In the genomic region with DNA sequence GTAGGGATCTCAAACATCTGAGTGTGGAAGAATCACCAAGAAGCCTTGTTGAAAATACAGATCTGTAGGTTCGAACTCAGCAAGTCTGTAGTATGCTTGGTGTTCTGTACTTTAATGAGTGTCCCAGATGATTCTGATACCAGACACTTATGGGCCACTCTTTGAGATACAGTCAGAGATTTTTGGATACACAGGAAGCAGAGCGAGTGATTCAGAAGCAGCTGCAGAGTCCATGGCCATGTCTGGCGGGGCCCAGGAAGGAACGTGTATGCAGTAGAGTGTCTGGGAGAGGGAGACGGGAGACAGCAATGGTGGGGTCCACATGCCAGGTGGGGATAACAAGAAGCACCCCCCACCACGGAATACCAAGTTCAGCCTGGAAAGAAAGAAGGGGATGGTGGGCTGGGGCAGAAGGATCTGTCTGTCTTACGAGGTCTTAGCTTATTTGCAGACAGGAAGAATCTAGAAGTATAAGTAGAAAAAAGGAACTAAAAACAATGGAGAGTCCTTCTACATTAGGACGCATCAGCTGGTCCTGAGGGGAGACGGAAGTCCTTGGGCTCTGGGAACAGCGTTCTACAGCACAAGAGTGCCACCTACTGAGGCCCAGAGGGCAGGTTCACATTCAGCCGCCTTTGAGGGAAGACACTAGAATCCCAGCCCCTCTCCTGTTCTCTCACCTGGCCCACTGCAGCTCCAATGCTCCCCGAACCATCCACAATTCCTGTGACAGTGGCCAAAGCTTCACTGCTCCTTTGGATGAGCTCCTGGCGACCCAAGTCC, we compare ENCODE assay signal across 8 cellular contexts. TPM values are rescaled to one million over a fixed set of nuclear protein-coding genes. Genes with fewer than 3 reads are reported as not detected.
DNase-seq lines count a peak whose midpoint lies in the region; ATAC-seq and TF ChIP-seq lines count a peak whose summit lies in the region.

No MANE protein-coding gene starts in this region.

- H3K79me2 ChIP-seq in mammary epithelial cell (ENCODE audit: insufficient read depth, low read length): no peaks in the 10 kb centered on the region

- no peaks in the 10 kb centered on the region for H3K4me1 ChIP-seq in mammary epithelial cell (ENCODE audit: insufficient read depth, low read length)
- H3K4me1 ChIP-seq in right lobe of liver: no peaks in the 10 kb centered on the region

- BruUV-seq in mammary epithelial cell (replicated peaks; lab: Mats Ljungman, UMichigan): no TSS peak

- H3K9me3 ChIP-seq in mammary epithelial cell (replicated peaks; ENCODE audit: insufficient read depth, low read length) (no peaks in the 10 kb centered on the region), right lobe of liver (no peaks in the 10 kb centered on the region)

- H3K27ac ChIP-seq in mammary epithelial cell (ENCODE audit: insufficient read depth, low read depth, low read length) (no peak overlapping the region), right lobe of liver (no peak overlapping the region)

- H4K20me1 ChIP-seq in mammary epithelial cell (ENCODE audit: insufficient read depth, low read length): no peaks in the 10 kb centered on the region

- DNase-seq in NCI-H345 (lab: John Stamatoyannopoulos, UW): peak; percentile 12
- no peak for DNase-seq in NCI-H345 treated with DMSO at 0.1 percent for 48 hours (lab: John Stamatoyannopoulos, UW; ENCODE audit: unreplicated experiment)
- peak; percentile 31 for DNase-seq in NCI-H2196 treated with DMSO at 0.1 percent for 48 hours (lab: John Stamatoyannopoulos, UW; ENCODE audit: unreplicated experiment)
- DNase-seq in mammary epithelial cell: peak; percentile 6
- peak in 2 of 3 donors; percentile 28 to 51 for DNase-seq in right lobe of liver
- no peak for DNase-seq in stimulated activated CD8-positive, alpha-beta memory T cell treated with anti-CD3 and anti-CD28 coated beads, Interleukin-4, amount 100 ng/mL, for 48 hours
- DNase-seq in activated naive CD4-positive, alpha-beta T cell (lab: John Stamatoyannopoulos, UW): no peak

- CTCF ChIA-PET in mammary epithelial cell (lab: Charles Lee; ENCODE audit: low non-redundant PET): no interaction called here

- H3K36me3 ChIP-seq in mammary epithelial cell (ENCODE audit: insufficient read depth, low read length): no peaks in the 10 kb centered on the region
- peaks cover 0 to 6% (median 3%) of the 10 kb centered on the region in 4 donors for H3K36me3 ChIP-seq in right lobe of liver

- TF ChIP-seq CTCF in mammary epithelial cell (conservative IDR thresholded peaks at IDR 0.05 in 1 of 2, IDR thresholded peaks at IDR 0.05 in 1 of 2; ENCODE audit: extremely low read depth in 1 of 2, insufficient read depth in 1 of 2, low read depth in 1 of 2, low read length in 2 of 2): peak; percentile 19 to 54
- TF ChIP-seq CTCF in right lobe of liver (IDR thresholded peaks at IDR 0.05): peak; percentile 19 to 47 (median 38)

- TF ChIP-seq POLR2A in right lobe of liver (IDR thresholded peaks at IDR 0.05): no peak

- in situ Hi-C loops in mammary epithelial cell (cut with MboI; ENCODE audit: low sequenced_read_pairs in 2 of 2): no loop called here

- dilution Hi-C loops in mammary epithelial cell (cut with HindIII; ENCODE audit: low sequenced_read_pairs): loop anchor here (5.0 kb wide), 1 partner anchor 109 kb away; no protein-coding TSS in a partner anchor

- ATAC-seq in right lobe of liver (peak; percentile 69 to 93 (median 90)), GM21619 (IDR thresholded peaks at IDR 0.05; ENCODE audit: unreplicated experiment) (no peak)

- no peak overlapping the region for H2AFZ ChIP-seq in mammary epithelial cell (ENCODE audit: low read depth, low read length)

- intact Hi-C loops in mammary epithelial cell (cut with micrococcal nuclease) (no loop called here), right lobe of liver (cut with DNase I) (no loop called here)

- 76% methylated on average over 13 of the region's 13 CpGs for WGBS in mammary epithelial cell (ENCODE audit: low coverage, missing lambda C conversion rate)
- WGBS in right lobe of liver (ENCODE audit: insufficient coverage, low coverage, low lambda C conversion rate, missing lambda C conversion rate): 71% methylated on average over 9 of the region's 13 CpGs

- no peak overlapping the region for H3K9ac ChIP-seq in mammary epithelial cell (ENCODE audit: insufficient read depth, low read length)

- no peak overlapping the region for H3K4me3 ChIP-seq in mammary epithelial cell (replicated peaks in 1 of 3; ENCODE audit: insufficient read depth in 1 of 3, low read depth in 2 of 3, low read length in 3 of 3)
- no peak overlapping the region for H3K4me3 ChIP-seq in right lobe of liver

- H3K4me2 ChIP-seq in mammary epithelial cell (ENCODE audit: insufficient read depth, low read depth, low read length): no peak overlapping the region

- H3K27me3 ChIP-seq in mammary epithelial cell (ENCODE audit: insufficient read depth, low read length) (no peaks in the 10 kb centered on the region), right lobe of liver (no peaks in the 10 kb centered on the region)

RNA-seq across cellular contexts. Expression of gene SLC37A3, which starts 55.4 kb away (rescaled TPM):
- total RNA-seq in mammary epithelial cell: 10 to 100 TPM; 35.2 to 36.2 TPM
- polyA plus RNA-seq in mammary epithelial cell: 25.0 TPM
- 77.6 TPM for polyA minus RNA-seq in mammary epithelial cell
- total RNA-seq in right lobe of liver: 10 to 100 TPM in 4 of 6 experiments, 1 to 10 TPM in 2; 9.5 to 22.2 (median 13.6) TPM

Comparison
In these comparisons a context has a peak if more than half of its experiments do, and no peak if none do; other contexts are left out.
1. DNase-seq: peak in NCI-H345 (single experiment), NCI-H2196 treated with DMSO at 0.1 percent for 48 hours (single experiment), mammary epithelial cell (single experiment) and right lobe of liver (2 of 3); none in NCI-H345 treated with DMSO at 0.1 percent for 48 hours (single experiment), stimulated activated CD8-positive, alpha-beta memory T cell treated with anti-CD3 and anti-CD28 coated beads, Interleukin-4, amount 100 ng/mL, for 48 hours (single experiment) and activated naive CD4-positive, alpha-beta T cell (0 of 4).